Comparison of ENCODE assay signal across 8 cellular contexts in the genomic region with DNA sequence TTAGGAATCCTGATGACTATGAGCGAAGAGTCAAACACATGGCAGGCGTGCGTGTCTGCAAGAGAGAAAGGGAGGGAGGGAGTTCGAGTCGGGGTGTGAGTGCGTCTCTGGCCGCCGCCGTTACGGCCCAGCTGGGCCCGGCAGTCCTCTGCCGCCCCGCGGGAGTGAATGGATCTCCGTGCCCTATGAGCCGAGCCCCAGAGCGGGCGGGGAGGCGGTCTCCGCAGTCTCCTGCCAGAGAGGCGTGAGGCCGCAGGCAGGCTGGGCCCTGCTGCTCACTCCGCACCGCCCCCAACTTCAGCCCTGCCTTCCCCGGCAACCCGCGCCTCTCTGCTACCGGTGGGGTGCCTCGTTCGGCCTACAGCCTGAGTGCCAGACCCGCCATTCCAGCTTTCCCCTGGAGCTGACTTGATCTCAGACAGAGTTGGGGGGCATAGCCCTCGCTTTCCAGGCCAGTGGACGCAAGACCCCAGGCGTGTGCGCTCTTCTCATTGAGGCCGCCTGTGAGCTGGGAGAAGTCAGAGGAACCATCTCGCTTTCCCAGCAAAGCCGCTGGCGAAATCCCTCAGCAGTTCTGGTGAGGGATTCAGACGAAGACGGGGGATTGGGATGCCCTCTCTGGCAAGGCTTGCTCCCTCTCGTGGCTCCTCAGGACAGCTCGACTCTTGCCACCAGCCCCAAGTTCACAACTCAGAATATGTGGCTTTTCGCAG. TPM values are rescaled to one million over a fixed set of nuclear protein-coding genes. Genes with fewer than 3 reads are reported as not detected.
DNase-seq lines count a peak whose midpoint lies in the region; ATAC-seq and TF ChIP-seq lines count a peak whose summit lies in the region.

No MANE protein-coding gene starts in this region.

- H3K27me3 ChIP-seq in adipocyte (replicated peaks; ENCODE audit: control insufficient read depth, insufficient read depth, low read length) (peaks cover 3% of the 10 kb centered on the region), cardiac muscle cell (no peaks in the 10 kb centered on the region)

- H3K36me3 ChIP-seq in adipocyte (ENCODE audit: control insufficient read depth, insufficient read depth, low read length, severe bottlenecking), result no peaks in the 10 kb centered on the region
- no peaks in the 10 kb centered on the region for H3K36me3 ChIP-seq in cardiac muscle cell

- POLR2A ChIA-PET in HEK293T (lab: Yijun Ruan, JAX), result no interaction called here

- H3K4me3 ChIP-seq in AG09309 (ENCODE audit: control insufficient read depth, low read depth, low read length) (peak overlapping the region; percentile 67), adipocyte (ENCODE audit: low read length) (peak overlapping the region; percentile 83), cardiac muscle cell (peak overlapping the region; percentile 40)

- peak overlapping the region; percentile 90 for H3K9ac ChIP-seq in adipocyte (ENCODE audit: low read length)

- H3K4me1 ChIP-seq in adipocyte (ENCODE audit: control insufficient read depth, insufficient read depth, low read length) (peaks cover 12% of the 10 kb centered on the region), cardiac muscle cell (ENCODE audit: low read depth) (no peaks in the 10 kb centered on the region)

- TF ChIP-seq CTCF in AG09309 (IDR thresholded peaks at IDR 0.05; ENCODE audit: control insufficient read depth, insufficient read depth, low read depth, low read length, missing control alignments), result peak; percentile 30
- TF ChIP-seq CTCF in cardiac muscle cell (IDR thresholded peaks at IDR 0.05; ENCODE audit: low read depth, low read length), result peak; percentile 15

- H3K9me3 ChIP-seq in adipocyte (ENCODE audit: control insufficient read depth, low read length) (no peaks in the 10 kb centered on the region), cardiac muscle cell (ENCODE audit: low read depth) (no peaks in the 10 kb centered on the region)

- DNase-seq in AG09309 (ENCODE audit: low read depth) (peak; percentile 14), HEK293T (ENCODE audit: extremely low spot score) (peak; percentile 58), adipocyte (ENCODE audit: low read depth) (peak; percentile 74), cardiac muscle cell (ENCODE audit: low read depth in 1 of 2, low spot score in 1 of 2) (peak; percentile 63 to 78), occipital lobe (lab: John Stamatoyannopoulos, UW) (peak; percentile 31), HPDE6-E6E7 (ENCODE audit: extremely low spot score) (no peak), T-helper 2 cell (no peak)

- ATAC-seq in GM18870 (IDR thresholded peaks at IDR 0.05; ENCODE audit: unreplicated experiment), result no peak

- peak overlapping the region; percentile 68 for H3K27ac ChIP-seq in cardiac muscle cell

- CTCF ChIA-PET in HEK293T (lab: Yijun Ruan, JAX), result no interaction called here

TF ChIP-seq in HEK293T, 16 proteins besides CTCF, POLR2A, EP300 and RAD21:
- TF ChIP-seq ZNF384 (IDR thresholded peaks at IDR 0.05), result no peak
- no peak for TF ChIP-seq TARDBP (IDR thresholded peaks at IDR 0.05)
- no peak for TF ChIP-seq ARNT (IDR thresholded peaks at IDR 0.05)
- TF ChIP-seq, protein P1, sequence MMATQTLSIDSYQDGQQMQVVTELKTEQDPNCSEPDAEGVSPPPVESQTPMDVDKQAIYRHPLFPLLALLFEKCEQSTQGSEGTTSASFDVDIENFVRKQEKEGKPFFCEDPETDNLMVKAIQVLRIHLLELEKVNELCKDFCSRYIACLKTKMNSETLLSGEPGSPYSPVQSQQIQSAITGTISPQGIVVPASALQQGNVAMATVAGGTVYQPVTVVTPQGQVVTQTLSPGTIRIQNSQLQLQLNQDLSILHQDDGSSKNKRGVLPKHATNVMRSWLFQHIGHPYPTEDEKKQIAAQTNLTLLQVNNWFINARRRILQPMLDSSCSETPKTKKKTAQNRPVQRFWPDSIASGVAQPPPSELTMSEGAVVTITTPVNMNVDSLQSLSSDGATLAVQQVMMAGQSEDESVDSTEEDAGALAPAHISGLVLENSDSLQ (IDR thresholded peaks at IDR 0.05), result no peak
- TF ChIP-seq FOXM1 (IDR thresholded peaks at IDR 0.05; ENCODE audit: borderline replicate concordance), result no peak
- TF ChIP-seq L3MBTL2 (conservative IDR thresholded peaks at IDR 0.05), result peak; percentile 52; the same call in 1 of the 2 replicates

RNA-seq across cellular contexts. Expression of a gene that starts 1.4 kb away (rescaled TPM):
- 8.5 and 14.5 TPM in 2 replicates for total RNA-seq in cardiac muscle cell
- polyA plus RNA-seq in cardiac muscle cell, result 8.7 and 11.8 TPM in 2 replicates
- 17.9 TPM for total RNA-seq in occipital lobe

Comparison
In these comparisons a context has a peak if more than half of its experiments do, and no peak if none do; other contexts are left out.
1. DNase-seq: peak in AG09309 (single experiment), HEK293T (single experiment), adipocyte (single experiment), cardiac muscle cell (2 of 2) and occipital lobe (single experiment); none in HPDE6-E6E7 (single experiment) and T-helper 2 cell (0 of 5).
2. Peak in every context shown above with its lines, with median percentiles within 50 percentile points of each other: H3K4me3 ChIP-seq.